ENCODE assay signal across 1 cellular context in genomic region chr20:53045941-53046340, GRCh38.
TF ChIP-seq lines count a peak whose summit lies in the region.

No MANE protein-coding gene starts in this region.

TF ChIP-seq in K562, 482 proteins besides CTCF, POLR2A, EP300 and RAD21:
- TF ChIP-seq USF2 (CRISPR knock-in tag; IDR thresholded peaks at IDR 0.05), result peak; percentile 15; the same call in 1 of the 2 replicates
- TF ChIP-seq, protein P1, sequence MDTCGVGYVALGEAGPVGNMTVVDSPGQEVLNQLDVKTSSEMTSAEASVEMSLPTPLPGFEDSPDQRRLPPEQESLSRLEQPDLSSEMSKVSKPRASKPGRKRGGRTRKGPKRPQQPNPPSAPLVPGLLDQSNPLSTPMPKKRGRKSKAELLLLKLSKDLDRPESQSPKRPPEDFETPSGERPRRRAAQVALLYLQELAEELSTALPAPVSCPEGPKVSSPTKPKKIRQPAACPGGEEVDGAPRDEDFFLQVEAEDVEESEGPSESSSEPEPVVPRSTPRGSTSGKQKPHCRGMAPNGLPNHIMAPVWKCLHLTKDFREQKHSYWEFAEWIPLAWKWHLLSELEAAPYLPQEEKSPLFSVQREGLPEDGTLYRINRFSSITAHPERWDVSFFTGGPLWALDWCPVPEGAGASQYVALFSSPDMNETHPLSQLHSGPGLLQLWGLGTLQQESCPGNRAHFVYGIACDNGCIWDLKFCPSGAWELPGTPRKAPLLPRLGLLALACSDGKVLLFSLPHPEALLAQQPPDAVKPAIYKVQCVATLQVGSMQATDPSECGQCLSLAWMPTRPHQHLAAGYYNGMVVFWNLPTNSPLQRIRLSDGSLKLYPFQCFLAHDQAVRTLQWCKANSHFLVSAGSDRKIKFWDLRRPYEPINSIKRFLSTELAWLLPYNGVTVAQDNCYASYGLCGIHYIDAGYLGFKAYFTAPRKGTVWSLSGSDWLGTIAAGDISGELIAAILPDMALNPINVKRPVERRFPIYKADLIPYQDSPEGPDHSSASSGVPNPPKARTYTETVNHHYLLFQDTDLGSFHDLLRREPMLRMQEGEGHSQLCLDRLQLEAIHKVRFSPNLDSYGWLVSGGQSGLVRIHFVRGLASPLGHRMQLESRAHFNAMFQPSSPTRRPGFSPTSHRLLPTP (IDR thresholded peaks at IDR 0.05; ENCODE audit: borderline replicate concordance, extremely low read depth, insufficient read length), result no peak
